Comparison of ENCODE assay signal across 2 cellular contexts in the genomic region with DNA sequence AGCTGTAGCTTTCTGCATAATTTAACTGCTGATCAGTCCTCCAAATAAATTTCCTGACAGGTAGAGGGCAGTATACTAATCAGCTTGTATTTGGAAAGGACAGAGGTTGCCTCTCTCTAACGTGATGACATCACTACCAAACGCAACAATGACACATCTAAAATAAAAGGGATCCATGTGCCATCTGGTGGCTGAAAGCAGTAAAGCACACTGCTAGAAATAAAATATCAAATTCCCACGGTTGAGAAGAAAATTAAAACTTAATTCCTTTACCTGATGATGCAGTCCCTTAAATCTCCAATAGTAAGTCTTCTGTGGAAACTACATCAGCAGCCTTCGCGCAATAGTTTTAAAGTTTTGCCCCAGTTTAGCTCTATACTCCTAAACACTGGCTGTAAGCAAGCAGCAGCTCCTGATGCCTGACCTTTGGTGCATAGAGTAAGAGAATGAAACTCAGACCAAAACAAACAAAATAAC.
TF ChIP-seq lines count a peak whose summit lies in the region.

No MANE protein-coding gene starts in this region.

TF ChIP-seq in GM23338, 12 proteins besides CTCF, POLR2A, EP300 and RAD21 (continued from another document):
- TF ChIP-seq, protein P1, sequence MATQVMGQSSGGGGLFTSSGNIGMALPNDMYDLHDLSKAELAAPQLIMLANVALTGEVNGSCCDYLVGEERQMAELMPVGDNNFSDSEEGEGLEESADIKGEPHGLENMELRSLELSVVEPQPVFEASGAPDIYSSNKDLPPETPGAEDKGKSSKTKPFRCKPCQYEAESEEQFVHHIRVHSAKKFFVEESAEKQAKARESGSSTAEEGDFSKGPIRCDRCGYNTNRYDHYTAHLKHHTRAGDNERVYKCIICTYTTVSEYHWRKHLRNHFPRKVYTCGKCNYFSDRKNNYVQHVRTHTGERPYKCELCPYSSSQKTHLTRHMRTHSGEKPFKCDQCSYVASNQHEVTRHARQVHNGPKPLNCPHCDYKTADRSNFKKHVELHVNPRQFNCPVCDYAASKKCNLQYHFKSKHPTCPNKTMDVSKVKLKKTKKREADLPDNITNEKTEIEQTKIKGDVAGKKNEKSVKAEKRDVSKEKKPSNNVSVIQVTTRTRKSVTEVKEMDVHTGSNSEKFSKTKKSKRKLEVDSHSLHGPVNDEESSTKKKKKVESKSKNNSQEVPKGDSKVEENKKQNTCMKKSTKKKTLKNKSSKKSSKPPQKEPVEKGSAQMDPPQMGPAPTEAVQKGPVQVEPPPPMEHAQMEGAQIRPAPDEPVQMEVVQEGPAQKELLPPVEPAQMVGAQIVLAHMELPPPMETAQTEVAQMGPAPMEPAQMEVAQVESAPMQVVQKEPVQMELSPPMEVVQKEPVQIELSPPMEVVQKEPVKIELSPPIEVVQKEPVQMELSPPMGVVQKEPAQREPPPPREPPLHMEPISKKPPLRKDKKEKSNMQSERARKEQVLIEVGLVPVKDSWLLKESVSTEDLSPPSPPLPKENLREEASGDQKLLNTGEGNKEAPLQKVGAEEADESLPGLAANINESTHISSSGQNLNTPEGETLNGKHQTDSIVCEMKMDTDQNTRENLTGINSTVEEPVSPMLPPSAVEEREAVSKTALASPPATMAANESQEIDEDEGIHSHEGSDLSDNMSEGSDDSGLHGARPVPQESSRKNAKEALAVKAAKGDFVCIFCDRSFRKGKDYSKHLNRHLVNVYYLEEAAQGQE (IDR thresholded peaks at IDR 0.05; ENCODE audit: unreplicated experiment), result no peak
- TF ChIP-seq, protein P2, sequence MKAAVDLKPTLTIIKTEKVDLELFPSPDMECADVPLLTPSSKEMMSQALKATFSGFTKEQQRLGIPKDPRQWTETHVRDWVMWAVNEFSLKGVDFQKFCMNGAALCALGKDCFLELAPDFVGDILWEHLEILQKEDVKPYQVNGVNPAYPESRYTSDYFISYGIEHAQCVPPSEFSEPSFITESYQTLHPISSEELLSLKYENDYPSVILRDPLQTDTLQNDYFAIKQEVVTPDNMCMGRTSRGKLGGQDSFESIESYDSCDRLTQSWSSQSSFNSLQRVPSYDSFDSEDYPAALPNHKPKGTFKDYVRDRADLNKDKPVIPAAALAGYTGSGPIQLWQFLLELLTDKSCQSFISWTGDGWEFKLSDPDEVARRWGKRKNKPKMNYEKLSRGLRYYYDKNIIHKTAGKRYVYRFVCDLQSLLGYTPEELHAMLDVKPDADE (IDR thresholded peaks at IDR 0.05), result peak; percentile 65
- TF ChIP-seq CREB1 (CRISPR knock-in tag; IDR thresholded peaks at IDR 0.05; ENCODE audit: low read depth), result peak; percentile 98

TF ChIP-seq in PFSK-1, 5 proteins besides CTCF, POLR2A, EP300 and RAD21:
- TF ChIP-seq, protein P1 (IDR thresholded peaks at IDR 0.05; ENCODE audit: insufficient read depth in 1 of 2, low read depth in 2 of 2, low read length in 2 of 2), result no peak
- TF ChIP-seq TAF1 (IDR thresholded peaks at IDR 0.05; ENCODE audit: borderline replicate concordance, insufficient read depth, low read length), result 0 out of 2 replicates have a peak, but pooled peaks have one; percentile 38
- TF ChIP-seq SIN3A (IDR thresholded peaks at IDR 0.05; ENCODE audit: borderline replicate concordance, insufficient read depth, low read length), result peak; percentile 38; the same call in 1 of the 2 replicates
- no peak for TF ChIP-seq POLR2AphosphoS5 (IDR thresholded peaks at IDR 0.05; ENCODE audit: low read depth, low read length)
